ENCODE assay signal across 8 cellular contexts in the genomic region with DNA sequence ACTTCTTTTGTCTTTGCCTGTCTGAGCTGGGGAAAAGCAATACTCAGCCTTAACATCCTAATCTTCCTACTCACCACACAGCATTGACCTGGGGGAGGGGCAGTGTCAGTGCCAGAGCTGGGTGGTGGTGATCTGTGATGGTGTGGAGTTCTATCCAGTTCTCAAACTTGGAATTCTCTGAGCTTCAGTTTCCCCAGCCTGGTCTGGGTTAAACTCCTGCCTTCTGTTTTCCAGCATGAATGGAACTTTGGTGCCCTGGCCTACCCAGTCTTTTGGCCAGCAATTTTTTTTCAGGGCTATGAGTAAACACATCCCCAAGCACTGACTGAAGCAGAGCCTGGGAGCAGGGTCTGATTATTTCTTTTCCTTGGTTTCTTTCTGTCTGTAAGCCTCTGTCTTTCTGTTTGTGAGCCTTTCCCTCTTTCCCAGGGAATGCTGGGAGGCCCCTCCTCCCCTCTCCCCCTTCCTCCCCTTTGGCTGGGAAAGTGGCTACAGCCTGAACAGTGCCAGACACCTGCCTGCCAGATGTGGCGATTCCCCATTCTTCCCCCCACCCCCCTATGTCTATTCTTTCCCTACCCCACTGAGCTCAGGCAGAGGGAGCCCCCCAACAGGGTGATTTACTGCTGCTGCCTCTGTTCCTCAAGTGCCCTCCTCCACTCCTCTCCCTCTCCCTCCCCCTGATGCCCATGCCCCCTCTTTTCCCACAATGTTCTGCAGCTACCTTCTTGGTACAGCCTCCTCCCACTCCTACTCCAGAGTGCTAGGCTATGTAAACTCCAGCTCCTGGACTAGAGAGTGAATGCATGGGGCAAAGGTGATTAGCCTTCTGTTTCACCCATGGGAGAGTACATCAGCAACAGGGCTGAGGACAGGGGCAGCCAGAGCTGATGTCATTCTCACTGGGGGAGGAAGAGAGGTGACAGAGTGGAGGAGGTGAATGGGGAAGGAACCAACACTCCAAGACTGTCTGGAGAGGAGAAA. TPM values are rescaled to one million over a fixed set of nuclear protein-coding genes. Genes with fewer than 3 reads are reported as not detected.
DNase-seq lines count a peak whose midpoint lies in the region; ATAC-seq and TF ChIP-seq lines count a peak whose summit lies in the region.

No MANE protein-coding gene starts in this region.

- no peaks in the 10 kb centered on the region; the same call in 2 of the 3 replicates for H3K9me3 Mint-ChIP-seq in GM23338

- intact Hi-C loops in prostate gland (cut with DNase I) (no loop called here), colonic mucosa (cut with DNase I) (loop anchor here (10.0 kb wide), 1 partner anchor 348 kb away; the partner anchor contains the start of genes HOXC8 and HOXC9)

- no peak overlapping the region for H2AFZ ChIP-seq in GM23338

- peak; percentile 7 for ATAC-seq in GM23338
- no peak for ATAC-seq in GM18858 (IDR thresholded peaks at IDR 0.05; ENCODE audit: unreplicated experiment)
- no peak for ATAC-seq in GM19395 (IDR thresholded peaks at IDR 0.05; ENCODE audit: unreplicated experiment)

- H3K4me3 Mint-ChIP-seq in GM23338: peak overlapping the region; percentile 82

- peaks cover 22% of the 10 kb centered on the region for H3K36me3 Mint-ChIP-seq in GM23338 (ENCODE audit: low read depth)

- peaks cover 52% of the 10 kb centered on the region for H3K27me3 Mint-ChIP-seq in GM23338 (ENCODE audit: insufficient read depth, low read depth, poor library complexity)

- peaks cover 4% of the 10 kb centered on the region; the same call in 1 of the 2 replicates for H4K20me1 ChIP-seq in GM23338 (replicated peaks; ENCODE audit: insufficient read depth)

- H3K4me3 ChIP-seq in GM23338 (peak overlapping the region; percentile 61), cardiac muscle cell (no peak overlapping the region), prostate gland (no peak overlapping the region), colonic mucosa (no peak overlapping the region)

- H3F3A ChIP-seq in GM23338 (replicated peaks; ENCODE audit: low read depth): peaks cover 34% of the 10 kb centered on the region

- peaks cover 87% of the 10 kb centered on the region for H3K4me1 ChIP-seq in GM23338 (ENCODE audit: insufficient read depth)
- peaks cover 57% of the 10 kb centered on the region for H3K4me1 ChIP-seq in cardiac muscle cell (ENCODE audit: low read depth)
- H3K4me1 ChIP-seq in prostate gland (replicated peaks): peaks cover 5% of the 10 kb centered on the region
- no peaks in the 10 kb centered on the region for H3K4me1 ChIP-seq in colonic mucosa

- TF ChIP-seq POLR2A in prostate gland (IDR thresholded peaks at IDR 0.05): no peak

- H3K36me3 ChIP-seq in GM23338 (ENCODE audit: insufficient read depth): peaks cover 19% of the 10 kb centered on the region; the same call in 1 of the 2 replicates
- peaks cover 15% of the 10 kb centered on the region for H3K36me3 ChIP-seq in cardiac muscle cell
- peaks cover 0 to 4% of the 10 kb centered on the region in 2 donors for H3K36me3 ChIP-seq in prostate gland
- peaks cover 12% of the 10 kb centered on the region for H3K36me3 ChIP-seq in colonic mucosa

- 23% methylated on average over 1 of the region's 1 CpG for WGBS in prostate gland

- peak overlapping the region; percentile 87 for H3K27ac ChIP-seq in GM23338 (ENCODE audit: low read depth)
- peak overlapping the region; percentile 86 for H3K27ac ChIP-seq in cardiac muscle cell
- peak overlapping the region; percentile 36 to 61 for H3K27ac ChIP-seq in prostate gland
- H3K27ac ChIP-seq in colonic mucosa: no peak overlapping the region

- H3K27me3 ChIP-seq in GM23338 (ENCODE audit: insufficient read depth) (peaks cover 33% of the 10 kb centered on the region; the same call in 1 of the 2 replicates), cardiac muscle cell (no peaks in the 10 kb centered on the region), prostate gland (replicated peaks; ENCODE audit: insufficient read depth) (no peaks in the 10 kb centered on the region), colonic mucosa (no peaks in the 10 kb centered on the region)

- DNase-seq in GM23338 (ENCODE audit: low spot score) (peak; percentile 54), RPMI7951 (ENCODE audit: low read depth) (peak; percentile 65), cardiac muscle cell (ENCODE audit: low read depth in 1 of 2, low spot score in 1 of 2) (peak in 1 of 2 donors; percentile 36), prostate gland (ENCODE audit: low spot score) (no peak), CD1c-positive myeloid dendritic cell (ENCODE audit: extremely low spot score) (no peak), colonic mucosa (no peak)

- no peaks in the 10 kb centered on the region; the same call in 1 of the 2 replicates for H3K79me2 ChIP-seq in GM23338 (replicated peaks; ENCODE audit: insufficient read depth)

- peak overlapping the region; percentile 85; the same call in 1 of the 2 replicates for H3K27ac Mint-ChIP-seq in GM23338

- no peaks in the 10 kb centered on the region for H3K9me3 ChIP-seq in cardiac muscle cell (ENCODE audit: low read depth)
- no peaks in the 10 kb centered on the region for H3K9me3 ChIP-seq in prostate gland
- no peaks in the 10 kb centered on the region for H3K9me3 ChIP-seq in colonic mucosa

- H3K4me2 ChIP-seq in GM23338: peak overlapping the region; percentile 91

- H3K4me1 Mint-ChIP-seq in GM23338: peaks cover 51% of the 10 kb centered on the region

- H3K9ac ChIP-seq in colonic mucosa (ENCODE audit: low read depth in 2 of 2, low read length in 2 of 2): no peak overlapping the region

- no peaks in the 10 kb centered on the region for H3K9me2 ChIP-seq in GM23338 (ENCODE audit: insufficient read depth)

- TF ChIP-seq CTCF in GM23338 (conservative IDR thresholded peaks at IDR 0.05; ENCODE audit: low read depth in 2 of 2) (no peak), cardiac muscle cell (IDR thresholded peaks at IDR 0.05; ENCODE audit: low read depth, low read length) (no peak), prostate gland (IDR thresholded peaks at IDR 0.05) (no peak), colonic mucosa (IDR thresholded peaks at IDR 0.05) (no peak)

TF ChIP-seq in GM23338, 12 proteins besides CTCF, POLR2A, EP300 and RAD21 (continues in another document):
- TF ChIP-seq ZNF331 (CRISPR knock-in tag; IDR thresholded peaks at IDR 0.05; ENCODE audit: low read depth): no peak
- TF ChIP-seq EZH2phosphoT487 (IDR thresholded peaks at IDR 0.05; ENCODE audit: unreplicated experiment): no peak
- TF ChIP-seq, protein P1, sequence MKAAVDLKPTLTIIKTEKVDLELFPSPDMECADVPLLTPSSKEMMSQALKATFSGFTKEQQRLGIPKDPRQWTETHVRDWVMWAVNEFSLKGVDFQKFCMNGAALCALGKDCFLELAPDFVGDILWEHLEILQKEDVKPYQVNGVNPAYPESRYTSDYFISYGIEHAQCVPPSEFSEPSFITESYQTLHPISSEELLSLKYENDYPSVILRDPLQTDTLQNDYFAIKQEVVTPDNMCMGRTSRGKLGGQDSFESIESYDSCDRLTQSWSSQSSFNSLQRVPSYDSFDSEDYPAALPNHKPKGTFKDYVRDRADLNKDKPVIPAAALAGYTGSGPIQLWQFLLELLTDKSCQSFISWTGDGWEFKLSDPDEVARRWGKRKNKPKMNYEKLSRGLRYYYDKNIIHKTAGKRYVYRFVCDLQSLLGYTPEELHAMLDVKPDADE (IDR thresholded peaks at IDR 0.05): no peak
- no peak for TF ChIP-seq NANOG (IDR thresholded peaks at IDR 0.05; ENCODE audit: borderline replicate concordance)

RNA-seq across cellular contexts. Expression of gene GPR84, which starts 11.1 kb away (rescaled TPM):
- total RNA-seq in GM23338 (2014; rRNA removed; shearing (Covaris generic)): not detected in 2 replicates
- polyA plus RNA-seq in GM23338 (2016; fragmentation: Nextera tagmentation; extraction: Ambion mirVana) (not detected in 2 replicates), cardiac muscle cell (not detected in 2 replicates)
- 0.12 TPM in 1 of 2 replicates, not detected in the other for total RNA-seq in RPMI7951 (2014; rRNA removed; shearing (Covaris generic))
- total RNA-seq in cardiac muscle cell (0.09 TPM in 1 of 2 replicates, not detected in the other), prostate gland (under 1 TPM in 1 of 2 donors, not detected in 1; 0.97 TPM), colonic mucosa (under 1 TPM in 1 of 2 donors, not detected in 1; 0.21 TPM)

RNA-seq across cellular contexts. Expression of gene COPZ1, which starts 28.3 kb away (rescaled TPM):
- 72.5 and 91.2 TPM in 2 replicates for total RNA-seq in GM23338 (2014; rRNA removed; shearing (Covaris generic))
- 72.7 and 79.9 TPM in 2 replicates for polyA plus RNA-seq in GM23338 (2016; fragmentation: Nextera tagmentation; extraction: Ambion mirVana)
- 171 and 177 TPM in 2 replicates for total RNA-seq in RPMI7951 (2014; rRNA removed; shearing (Covaris generic))
- total RNA-seq in cardiac muscle cell: 131 and 152 TPM in 2 replicates
- polyA plus RNA-seq in cardiac muscle cell: 213 and 233 TPM in 2 replicates
- total RNA-seq in prostate gland: 100 to 1,000 TPM in 1 of 2 donors, 10 to 100 TPM in 1; 83.1 to 192 TPM
- 100 to 1,000 TPM; 164 to 173 TPM for total RNA-seq in colonic mucosa

RNA-seq across cellular contexts. Expression of gene ZNF385A, which starts 31.4 kb away (rescaled TPM):
- total RNA-seq in GM23338 (2014; rRNA removed; shearing (Covaris generic)): 10.9 and 22.3 TPM in 2 replicates
- polyA plus RNA-seq in GM23338 (2016; fragmentation: Nextera tagmentation; extraction: Ambion mirVana) (19.6 and 21.7 TPM in 2 replicates), cardiac muscle cell (13.4 and 16.0 TPM in 2 replicates)
- 0.24 and 1.3 TPM in 2 replicates for total RNA-seq in RPMI7951 (2014; rRNA removed; shearing (Covaris generic))
- total RNA-seq in cardiac muscle cell (13.0 and 20.0 TPM in 2 replicates), prostate gland (10 to 100 TPM; 29.4 to 42.4 TPM), colonic mucosa (1 to 10 TPM; 3.8 to 7.3 TPM)

RNA-seq across cellular contexts. Expression of gene NFE2, which starts 52.4 kb away (rescaled TPM):
- total RNA-seq in GM23338 (2014; rRNA removed; shearing (Covaris generic)): 0.27 and 1.3 TPM in 2 replicates
- polyA plus RNA-seq in GM23338 (2016; fragmentation: Nextera tagmentation; extraction: Ambion mirVana): 1.8 and 3.0 TPM in 2 replicates
- total RNA-seq in RPMI7951 (2014; rRNA removed; shearing (Covaris generic)): 0.39 and 0.48 TPM in 2 replicates
- 4.9 and 9.9 TPM in 2 replicates for total RNA-seq in cardiac muscle cell
- 8.4 and 10.1 TPM in 2 replicates for polyA plus RNA-seq in cardiac muscle cell
- total RNA-seq in prostate gland: 1 to 10 TPM in 1 of 2 donors, not detected in 1; 1.1 TPM
- under 1 TPM in 1 of 2 donors, not detected in 1; 0.30 TPM for total RNA-seq in colonic mucosa

Comparison
In these comparisons a context has a peak if more than half of its experiments do, and no peak if none do; other contexts are left out.
1. DNase-seq: peak in GM23338 (single experiment) and RPMI7951 (single experiment); none in prostate gland (single experiment), CD1c-positive myeloid dendritic cell (single experiment) and colonic mucosa (single experiment).